11 cellular contexts compared by ENCODE assay signal in genomic region chr1:155062151-155062686, GRCh38. TPM values are rescaled to one million over a fixed set of nuclear protein-coding genes. Genes with fewer than 3 reads are reported as not detected.
DNase-seq lines count a peak whose midpoint lies in the region; ATAC-seq and TF ChIP-seq lines count a peak whose summit lies in the region.
"Had no signal": no experiment of that assay in that cellular context is flagged by ENCODE, and none has a peak within 500 bp of the region (broad histone marks: within the 10 kb centered on the region; RNA-seq: fewer than 3 reads in every experiment).

No MANE protein-coding gene starts in this region.

- peaks cover 28% of the 10 kb centered on the region for H3K79me2 ChIP-seq in hepatocyte

- CTCF ChIA-PET in Panc1 (lab: Charles Lee) = interaction anchor here (0.5 to 3.0 kb wide), 9 partner anchors 10 to 1137 kb away, joined by 3 to 16 read pairs (median 5); partner anchors contain the start of gene ADAM15

- peaks cover 1% of the 10 kb centered on the region for H3K36me3 Mint-ChIP-seq in activated naive CD4-positive, alpha-beta T cell treated with anti-CD3 and anti-CD28 coated beads, Interleukin-2, amount 50 U/mL, for 24 hours
- peaks cover 25 to 37% of the 10 kb centered on the region in 2 donors for H3K36me3 Mint-ChIP-seq in stimulated activated naive B cell treated with anti-CD40 and anti-IgM and Interleukin-4, amounts not matched to agents 10 μg/mL and 1 μg/mL and 100 μg/mL, for 72 hours
- H3K36me3 Mint-ChIP-seq: natural killer cell treated with Interleukin-12 subunit alpha and Interleukin-12 subunit beta and Interleukin-15 and Interleukin-18, amount 100 ng/mL, for 72 hours had no signal

- H3K4me1 Mint-ChIP-seq in activated naive CD4-positive, alpha-beta T cell treated with anti-CD3 and anti-CD28 coated beads, Interleukin-2, amount 50 U/mL, for 24 hours = peaks cover 35% of the 10 kb centered on the region
- H3K4me1 Mint-ChIP-seq in stimulated activated naive B cell treated with anti-CD40 and anti-IgM and Interleukin-4, amounts not matched to agents 10 μg/mL and 1 μg/mL and 100 μg/mL, for 72 hours = peaks cover 31 to 48% of the 10 kb centered on the region in 2 donors

- H3K4me3 Mint-ChIP-seq in activated naive CD4-positive, alpha-beta T cell treated with anti-CD3 and anti-CD28 coated beads, Interleukin-2, amount 50 U/mL, for 24 hours = peak overlapping the region; percentile 30
- peak overlapping the region; percentile 50 to 85 for H3K4me3 Mint-ChIP-seq in stimulated activated naive B cell treated with anti-CD40 and anti-IgM and Interleukin-4, amounts not matched to agents 10 μg/mL and 1 μg/mL and 100 μg/mL, for 72 hours

- intact Hi-C loops in Panc1 (cut with micrococcal nuclease; ENCODE audit: unreplicated experiment) = no loop called here

- H3K27ac Mint-ChIP-seq in activated naive CD4-positive, alpha-beta T cell treated with anti-CD3 and anti-CD28 coated beads, Interleukin-2, amount 50 U/mL, for 24 hours = no peak overlapping the region
- peak overlapping the region; percentile 75 for H3K27ac Mint-ChIP-seq in stimulated activated naive B cell treated with anti-CD40 and anti-IgM and Interleukin-4, amounts not matched to agents 10 μg/mL and 1 μg/mL and 100 μg/mL, for 72 hours
- H3K27ac Mint-ChIP-seq: natural killer cell treated with Interleukin-12 subunit alpha and Interleukin-12 subunit beta and Interleukin-15 and Interleukin-18, amount 100 ng/mL, for 72 hours had no signal

- H4K20me1 ChIP-seq in hepatocyte (ENCODE audit: insufficient read depth, poor library complexity, severe bottlenecking) = peaks cover 3% of the 10 kb centered on the region

- no TSS peak for BruUV-seq in Panc1 (replicated peaks; lab: Mats Ljungman, UMichigan)

- peak overlapping the region in 1 of 2 experiments; percentile 83; a peak in 2 of 4 replicates for H3K4me3 ChIP-seq in Panc1 (ENCODE audit: low read depth in 2 of 2, low read length in 2 of 2)
- peak overlapping the region; percentile 13 for H3K4me3 ChIP-seq in hepatocyte

- H3K4me2 ChIP-seq in hepatocyte = peak overlapping the region; percentile 93

- no peak for DNase-seq in activated naive CD4-positive, alpha-beta T cell treated with anti-CD3 and anti-CD28 coated beads, Interleukin-2, amount 50 U/mL, for 16 hours
- DNase-seq in Panc1 (ENCODE audit: low read depth, low spot score) = no peak
- DNase-seq in hepatocyte (ENCODE audit: low spot score) = peak; percentile 73
- no peak for DNase-seq in stimulated activated naive B cell treated with anti-CD40 and anti-IgM and Interleukin-4, amounts not matched to agents 10 μg/mL and 1 μg/mL and 100 μg/mL, for 72 hours
- no peak for DNase-seq in stimulated activated CD4-positive, alpha-beta T cell treated with anti-CD3 and anti-CD28 coated beads, Interleukin-4, amount 100 ng/mL, for 4 hours
- no peak for DNase-seq in activated CD4-positive, alpha-beta T cell treated with anti-CD3 and anti-CD28 coated beads, Interleukin-2, amount 50 U/mL, for 1 hour

- H3K9me3 ChIP-seq in Panc1 (ENCODE audit: control insufficient read depth, insufficient read depth, low read depth, low read length) (no peaks in the 10 kb centered on the region), hepatocyte (ENCODE audit: low read depth) (no peaks in the 10 kb centered on the region)

- H3K36me3 ChIP-seq in Panc1 (ENCODE audit: control insufficient read depth, insufficient read depth, low read length) (no peaks in the 10 kb centered on the region; the same call in 1 of the 2 replicates), hepatocyte (replicated peaks; ENCODE audit: insufficient read depth, low read depth) (no peaks in the 10 kb centered on the region)

- H2AFZ ChIP-seq in hepatocyte = no peak overlapping the region

- no peak overlapping the region for H3K27ac ChIP-seq in Panc1 (ENCODE audit: low read length)
- no peak overlapping the region for H3K27ac ChIP-seq in hepatocyte
- H3K27ac ChIP-seq: HL-60 had no signal

- in situ Hi-C loops in Panc1 (cut with HindIII; ENCODE audit: low pct_unique_long_range_greater_than_20kb, low sequenced_read_pairs) = no loop called here

- POLR2A ChIA-PET in Panc1 (lab: Charles Lee) = no interaction called here

- H3K9me2 ChIP-seq in hepatocyte (replicated peaks; ENCODE audit: insufficient read depth) = no peaks in the 10 kb centered on the region

- no peaks in the 10 kb centered on the region for H3K9me3 Mint-ChIP-seq in activated naive CD4-positive, alpha-beta T cell treated with anti-CD3 and anti-CD28 coated beads, Interleukin-2, amount 50 U/mL, for 24 hours
- no peaks in the 10 kb centered on the region for H3K9me3 Mint-ChIP-seq in stimulated activated naive B cell treated with anti-CD40 and anti-IgM and Interleukin-4, amounts not matched to agents 10 μg/mL and 1 μg/mL and 100 μg/mL, for 72 hours
- H3K9me3 Mint-ChIP-seq: natural killer cell treated with Interleukin-12 subunit alpha and Interleukin-12 subunit beta and Interleukin-15 and Interleukin-18, amount 100 ng/mL, for 72 hours had no signal

- TF ChIP-seq CTCF in Panc1 (IDR thresholded peaks at IDR 0.05) (no peak), hepatocyte (IDR thresholded peaks at IDR 0.05; ENCODE audit: poor library complexity) (no peak)

- ATAC-seq in Panc1 (peak; percentile 50), HG03039 (IDR thresholded peaks at IDR 0.05; ENCODE audit: unreplicated experiment) (no peak)
- no peak for ATAC-seq in stimulated activated naive B cell treated with anti-CD40 and anti-IgM and Interleukin-4, amounts not matched to agents 10 μg/mL and 1 μg/mL and 100 μg/mL, for 72 hours (replicated peaks)

- peaks cover 19% of the 10 kb centered on the region for H3K4me1 ChIP-seq in Panc1 (ENCODE audit: control insufficient read depth, insufficient read depth, low read length)
- H3K4me1 ChIP-seq in hepatocyte (ENCODE audit: insufficient read depth) = peaks cover 15% of the 10 kb centered on the region

- H3K27me3 Mint-ChIP-seq in activated naive CD4-positive, alpha-beta T cell treated with anti-CD3 and anti-CD28 coated beads, Interleukin-2, amount 50 U/mL, for 24 hours = no peaks in the 10 kb centered on the region
- peaks cover 0 to 4% of the 10 kb centered on the region in 2 donors for H3K27me3 Mint-ChIP-seq in stimulated activated naive B cell treated with anti-CD40 and anti-IgM and Interleukin-4, amounts not matched to agents 10 μg/mL and 1 μg/mL and 100 μg/mL, for 72 hours
- H3K27me3 Mint-ChIP-seq: natural killer cell treated with Interleukin-12 subunit alpha and Interleukin-12 subunit beta and Interleukin-15 and Interleukin-18, amount 100 ng/mL, for 72 hours had no signal

- WGBS in hepatocyte (ENCODE audit: low lambda C conversion rate, missing lambda C conversion rate) = 2% methylated on average over 19 of the region's 29 CpGs

- no peaks in the 10 kb centered on the region for H3K27me3 ChIP-seq in Panc1 (ENCODE audit: control insufficient read depth, insufficient read depth, low read length)
- no peaks in the 10 kb centered on the region for H3K27me3 ChIP-seq in hepatocyte

RNA-seq across cellular contexts. Expression of gene EFNA4, which starts 1.3 kb away (rescaled TPM):
- 8.0 TPM for total RNA-seq in Panc1 (2021; ENCODE audit: unreplicated experiment)
- polyA plus RNA-seq in Panc1 (2012; ENCODE audit: insufficient read length) = 6.9 TPM
- total RNA-seq in hepatocyte = 20.5 and 21.3 TPM in 2 replicates
- polyA plus RNA-seq in hepatocyte = 16.3 and 18.1 TPM in 2 replicates

RNA-seq across cellular contexts. Expression of gene ADAM15, which starts 11.1 kb away (rescaled TPM):
- total RNA-seq in Panc1 (2021; ENCODE audit: unreplicated experiment) = 41.7 TPM
- 45.7 TPM for polyA plus RNA-seq in Panc1 (2012; ENCODE audit: insufficient read length)
- 44.8 and 55.7 TPM in 2 replicates for total RNA-seq in hepatocyte
- 108 and 117 TPM in 2 replicates for polyA plus RNA-seq in hepatocyte

RNA-seq across cellular contexts. Expression of gene EFNA3, which starts 16.4 kb away (rescaled TPM):
- total RNA-seq in Panc1 (2021; ENCODE audit: unreplicated experiment) (2.3 TPM), hepatocyte (4.0 and 5.5 TPM in 2 replicates)
- polyA plus RNA-seq in Panc1 (2012; ENCODE audit: insufficient read length) = 6.0 TPM
- polyA plus RNA-seq in hepatocyte = 10.3 and 13.1 TPM in 2 replicates

RNA-seq across cellular contexts. Expression of gene DCST1, which starts 28.6 kb away (rescaled TPM):
- total RNA-seq in Panc1 (2021; ENCODE audit: unreplicated experiment) (not detected), hepatocyte (0.60 TPM in 1 of 2 replicates, not detected in the other)
- polyA plus RNA-seq in Panc1 (2012; ENCODE audit: insufficient read length) = not detected
- polyA plus RNA-seq in hepatocyte = 0.12 TPM in 1 of 2 replicates, not detected in the other
- total RNA-seq: epithelial cell of proximal tubule; natural killer cell treated with Interleukin-12 subunit alpha and Interleukin-12 subunit beta and Interleukin-15 and Interleukin-18, amount 100 ng/mL, for 72 hours had no signal

RNA-seq across cellular contexts. Expression of gene DCST2, which starts 28.6 kb away (rescaled TPM):
- total RNA-seq in Panc1 (2021; ENCODE audit: unreplicated experiment) (0.13 TPM), hepatocyte (0.04 and 1.6 TPM in 2 replicates)
- not detected for polyA plus RNA-seq in Panc1 (2012; ENCODE audit: insufficient read length)
- 0.40 and 0.47 TPM in 2 replicates for polyA plus RNA-seq in hepatocyte
